15 cellular contexts compared by ENCODE assay signal in genomic region chr5:150140830-150141229, GRCh38. TPM values are rescaled to one million over a fixed set of nuclear protein-coding genes. Genes with fewer than 3 reads are reported as not detected.
DNase-seq lines count a peak whose midpoint lies in the region; ATAC-seq and TF ChIP-seq lines count a peak whose summit lies in the region.
"Had no signal": no experiment of that assay in that cellular context is flagged by ENCODE, and none has a peak within 500 bp of the region (broad histone marks: within the 10 kb centered on the region; RNA-seq: fewer than 3 reads in every experiment).

No MANE protein-coding gene starts in this region.

- H3K27ac ChIP-seq in endodermal cell (ENCODE audit: low read depth, low read length), result peak overlapping the region; percentile 16
- peak overlapping the region; percentile 63 to 84 (median 79) for H3K27ac ChIP-seq in upper lobe of left lung
- H3K27ac ChIP-seq: HL-60 had no signal

- H3K4me1 ChIP-seq in NT2/D1 (ENCODE audit: insufficient read depth, insufficient read length) (peaks cover 46% of the 10 kb centered on the region), endodermal cell (ENCODE audit: control insufficient read depth, insufficient read depth, low read length) (peaks cover 42% of the 10 kb centered on the region), upper lobe of left lung (peaks cover 30 to 44% (median 38%) of the 10 kb centered on the region in 4 donors)

- no peak for TF ChIP-seq POLR2A in upper lobe of left lung (IDR thresholded peaks at IDR 0.05)

- TF ChIP-seq CTCF in endodermal cell (conservative IDR thresholded peaks at IDR 0.05) (no peak), nephron (IDR thresholded peaks at IDR 0.05; ENCODE audit: unreplicated experiment in 3 of 3) (no peak), upper lobe of left lung (IDR thresholded peaks at IDR 0.05) (no peak)

- no peak for DNase-seq in NT2/D1 (ENCODE audit: low read depth, low spot score)
- DNase-seq in endodermal cell, result no peak
- DNase-seq in upper lobe of left lung, result peak in 1 of 2 donors; percentile 26
- no peak for DNase-seq in NCI-H226
- DNase-seq in activated gamma-delta T cell (lab: John Stamatoyannopoulos, UW), result no peak
- DNase-seq in GM19238 (ENCODE audit: insufficient read length, low spot score), result no peak
- DNase-seq: activated T-cell treated with anti-CD3 and anti-CD28 coated beads, Interleukin-2, amount 50 U/mL, for 24 hours; effector CD8-positive, alpha-beta T cell; GF-D8; NCI-H1417 treated with DMSO at 0.1 percent for 48 hours; OCI-M1 had no signal

- H3K4me3 Mint-ChIP-seq in endodermal cell, result no peak overlapping the region
- peak overlapping the region; percentile 22 to 56 (median 44) for H3K4me3 Mint-ChIP-seq in nephron
- H3K4me3 Mint-ChIP-seq: activated T-cell treated with anti-CD3 and anti-CD28 coated beads, Interleukin-2, amount 50 U/mL, for 24 hours had no signal

- H3K27me3 ChIP-seq in NT2/D1 (ENCODE audit: insufficient read depth, insufficient read length) (no peaks in the 10 kb centered on the region), endodermal cell (ENCODE audit: control insufficient read depth, insufficient read depth, low read length, poor library complexity, severe bottlenecking) (no peaks in the 10 kb centered on the region), upper lobe of left lung (no peaks in the 10 kb centered on the region)

- H3K4me1 Mint-ChIP-seq in endodermal cell (peaks cover 67% of the 10 kb centered on the region), nephron (peaks cover 81% of the 10 kb centered on the region)

- ATAC-seq in upper lobe of left lung (ENCODE audit: low FRiP score in 2 of 2), result no peak
- ATAC-seq: HCT116 had no signal

- TF ChIP-seq EP300 in upper lobe of left lung (IDR thresholded peaks at IDR 0.05), result peak in 1 of 4 donors; percentile 37

- H3K36me3 ChIP-seq in NT2/D1 (ENCODE audit: insufficient read depth, insufficient read length, low read length), result peaks cover 13% of the 10 kb centered on the region
- H3K36me3 ChIP-seq in endodermal cell (ENCODE audit: control insufficient read depth, insufficient read depth, low read length), result no peaks in the 10 kb centered on the region
- no peaks in the 10 kb centered on the region for H3K36me3 ChIP-seq in upper lobe of left lung

- H3K36me3 Mint-ChIP-seq in endodermal cell (ENCODE audit: low read depth), result no peaks in the 10 kb centered on the region
- H3K36me3 Mint-ChIP-seq in nephron (ENCODE audit: low read depth), result peaks cover 7% of the 10 kb centered on the region

- H3K9ac ChIP-seq in NT2/D1 (ENCODE audit: insufficient read length, low read depth) (peak overlapping the region; percentile 12), endodermal cell (ENCODE audit: extremely low read depth, low read length, poor library complexity, severe bottlenecking) (no peak overlapping the region)

- no peaks in the 10 kb centered on the region for H3K9me3 Mint-ChIP-seq in endodermal cell
- no peaks in the 10 kb centered on the region for H3K9me3 Mint-ChIP-seq in nephron
- H3K9me3 Mint-ChIP-seq: activated T-cell treated with anti-CD3 and anti-CD28 coated beads, Interleukin-2, amount 50 U/mL, for 24 hours had no signal

- H3K4me3 ChIP-seq in NT2/D1 (ENCODE audit: insufficient read length, low read depth) (no peak overlapping the region), endodermal cell (ENCODE audit: low read length) (no peak overlapping the region), upper lobe of left lung (no peak overlapping the region)

- peak overlapping the region; percentile 44 for H3K27ac Mint-ChIP-seq in endodermal cell
- H3K27ac Mint-ChIP-seq in nephron, result peak overlapping the region; percentile 97 to 99 (median 97)
- H3K27ac Mint-ChIP-seq: activated T-cell treated with anti-CD3 and anti-CD28 coated beads, Interleukin-2, amount 50 U/mL, for 24 hours had no signal

- WGBS in endodermal cell (ENCODE audit: insufficient coverage in 1 of 2, insufficient read length in 1 of 2), 2 experiments, result 90% methylated on average over 3 to 11 of the region's 11 CpGs
- 64 to 68% methylated on average over 5 to 10 of the region's 11 CpGs for WGBS in upper lobe of left lung, 2 donors

- H3K9me3 ChIP-seq in NT2/D1 (ENCODE audit: insufficient read depth, low read length) (no peaks in the 10 kb centered on the region), endodermal cell (ENCODE audit: control insufficient read depth, low read length) (no peaks in the 10 kb centered on the region), upper lobe of left lung (no peaks in the 10 kb centered on the region)

- H3K27me3 Mint-ChIP-seq in endodermal cell (ENCODE audit: insufficient read depth) (peaks cover 7% of the 10 kb centered on the region), nephron (ENCODE audit: low read depth) (no peaks in the 10 kb centered on the region)
- H3K27me3 Mint-ChIP-seq: activated T-cell treated with anti-CD3 and anti-CD28 coated beads, Interleukin-2, amount 50 U/mL, for 24 hours had no signal

RNA-seq across cellular contexts. Expression of gene PDGFRB, which starts 14.8 kb away (rescaled TPM):
- total RNA-seq in endodermal cell, result 1 to 10 TPM; 4.1 to 6.5 TPM
- 18.6 TPM for polyA plus RNA-seq in endodermal cell (2013, experiment 1 of 2)
- polyA plus RNA-seq in endodermal cell (2013, experiment 2 of 2), result 22.1 TPM
- 100 to 1,000 TPM in 2 of 6 donors, 10 to 100 TPM in 4; 26.6 to 155 (median 81.5) TPM for total RNA-seq in upper lobe of left lung

RNA-seq across cellular contexts. Expression of gene CDX1, which starts 25.7 kb away (rescaled TPM):
- total RNA-seq in endodermal cell, result not detected
- polyA plus RNA-seq in endodermal cell (2013, experiment 1 of 2), result 0.28 TPM
- 0.33 TPM for polyA plus RNA-seq in endodermal cell (2013, experiment 2 of 2)
- under 1 TPM in 2 of 6 donors, not detected in 4; 0.17 to 0.30 TPM for total RNA-seq in upper lobe of left lung
- total RNA-seq: renal cortical epithelial cell had no signal

RNA-seq across cellular contexts. Expression of gene SLC6A7, which starts 49.0 kb away (rescaled TPM):
- total RNA-seq in endodermal cell (not detected), upper lobe of left lung (under 1 TPM in 1 of 6 donors, not detected in 5; 0.44 TPM)
- not detected for polyA plus RNA-seq in endodermal cell (2013, experiment 1 of 2)
- polyA plus RNA-seq in endodermal cell (2013, experiment 2 of 2), result 0.08 TPM
- total RNA-seq: renal cortical epithelial cell had no signal

RNA-seq across cellular contexts. Expression of gene CSF1R, which starts 54.5 kb away (rescaled TPM):
- not detected for total RNA-seq in endodermal cell
- 0.39 TPM for polyA plus RNA-seq in endodermal cell (2013, experiment 1 of 2)
- polyA plus RNA-seq in endodermal cell (2013, experiment 2 of 2), result not detected
- total RNA-seq in upper lobe of left lung, result 100 to 1,000 TPM in 1 of 6 donors, 10 to 100 TPM in 5; 13.9 to 101 (median 57.9) TPM
- total RNA-seq: renal cortical epithelial cell had no signal
